30 cellular contexts compared by ENCODE assay signal in genomic region chr7:31019509-31019908, GRCh38. TPM values are rescaled to one million over a fixed set of nuclear protein-coding genes. Genes with fewer than 3 reads are reported as not detected.
"Had no signal": no experiment of that assay in that cellular context is flagged by ENCODE, and none has a peak within 500 bp of the region (broad histone marks: within the 10 kb centered on the region; RNA-seq: fewer than 3 reads in every experiment).

No MANE protein-coding gene starts in this region.

- DNase-seq: activated CD4-positive, alpha-beta T cell treated with anti-CD3 and anti-CD28 coated beads, Interleukin-2, amount 50 U/mL, for 1 hour; activated CD4-positive, CD25-positive, alpha-beta regulatory T cell treated with anti-CD3 and anti-CD28 coated beads, Interleukin-2, amount 50 U/mL, for 72 hours; activated gamma-delta T cell treated with Interleukin-2 at 50 U/mL for 16 hours; activated naive CD4-positive, alpha-beta T cell treated with anti-CD3 and anti-CD28 coated beads, Interleukin-2, amount 50 U/mL, for 16 hours; activated T-cell treated with anti-CD3 and anti-CD28 coated beads, Interleukin-2, amount 50 U/mL, for 1 hour; central memory CD4-positive, alpha-beta T cell; endodermal cell; foreskin fibroblast; head of caudate nucleus; hippocampal formation; kidney; midbrain; naive thymus-derived CD4-positive, alpha-beta T cell; nucleus accumbens; pancreas; sigmoid colon; small intestine; stimulated activated CD4-positive, alpha-beta T cell treated with anti-CD3 and anti-CD28 coated beads, Interleukin-1b, Interleukin-23, amount 100 ng/mL, for 48 hours; stimulated activated CD4-positive, alpha-beta T cell treated with anti-CD3 and anti-CD28 coated beads, Interleukin-4, amount 100 ng/mL, for 4 hours; stimulated activated naive B cell treated with anti-CD40 and anti-IgM and Interleukin-4, amounts not matched to agents 10 μg/mL and 1 μg/mL and 100 μg/mL, for 72 hours; T1000; transverse colon had no signal

- H3K27ac Mint-ChIP-seq: dendritic cell treated with granulocyte-macrophage colony-stimulating factor and Interleukin-4, amounts not matched to agents 40 ng/mL and 50 ng/mL, for 4 days; memory B cell; stimulated activated naive B cell treated with anti-CD40 and anti-IgM and Interleukin-4, amounts not matched to agents 10 μg/mL and 1 μg/mL and 100 μg/mL, for 72 hours had no signal

- H3K4me1 Mint-ChIP-seq: memory B cell; stimulated activated naive B cell treated with anti-CD40 and anti-IgM and Interleukin-4, amounts not matched to agents 10 μg/mL and 1 μg/mL and 100 μg/mL, for 72 hours had no signal

- H3K4me3 Mint-ChIP-seq: dendritic cell treated with granulocyte-macrophage colony-stimulating factor and Interleukin-4, amounts not matched to agents 40 ng/mL and 50 ng/mL, for 4 days; endodermal cell; memory B cell; naive thymus-derived CD4-positive, alpha-beta T cell; stimulated activated naive B cell treated with anti-CD40 and anti-IgM and Interleukin-4, amounts not matched to agents 10 μg/mL and 1 μg/mL and 100 μg/mL, for 72 hours; T-helper 1 cell treated with Interleukin-12 subunit alpha and Interleukin-12 subunit beta and Interleukin-4 antibody, amounts not matched to agents 30 μg/mL and 1 μg/mL, for 36 hours had no signal

- H3K4me3 ChIP-seq: breast epithelium, pancreas, prostate gland, sigmoid colon, transverse colon had no signal

- H3K27me3 Mint-ChIP-seq: dendritic cell treated with granulocyte-macrophage colony-stimulating factor and Interleukin-4, amounts not matched to agents 40 ng/mL and 50 ng/mL, for 4 days had no signal

- H3K9me3 Mint-ChIP-seq: dendritic cell treated with granulocyte-macrophage colony-stimulating factor and Interleukin-4, amounts not matched to agents 40 ng/mL and 50 ng/mL, for 4 days; endodermal cell; memory B cell; stimulated activated naive B cell treated with anti-CD40 and anti-IgM and Interleukin-4, amounts not matched to agents 10 μg/mL and 1 μg/mL and 100 μg/mL, for 72 hours had no signal

- ATAC-seq: esophagus mucosa; naive thymus-derived CD4-positive, alpha-beta T cell; pancreas; stimulated activated naive B cell treated with anti-CD40 and anti-IgM and Interleukin-4, amounts not matched to agents 10 μg/mL and 1 μg/mL and 100 μg/mL, for 72 hours had no signal

- H3K4me1 ChIP-seq: breast epithelium, pancreas, prostate gland, sigmoid colon, transverse colon had no signal

- H3K9me3 ChIP-seq: breast epithelium, pancreas, prostate gland, sigmoid colon, transverse colon had no signal

- H3K36me3 Mint-ChIP-seq: memory B cell; stimulated activated naive B cell treated with anti-CD40 and anti-IgM and Interleukin-4, amounts not matched to agents 10 μg/mL and 1 μg/mL and 100 μg/mL, for 72 hours had no signal

- H3K27ac ChIP-seq: breast epithelium, pancreas, prostate gland, sigmoid colon, transverse colon had no signal

- H3K36me3 ChIP-seq: breast epithelium, pancreas, prostate gland, sigmoid colon, transverse colon had no signal

- H3K27me3 ChIP-seq: breast epithelium, pancreas, sigmoid colon, transverse colon had no signal

RNA-seq across cellular contexts. Expression of gene ADCYAP1R1, which starts 32.6 kb away (rescaled TPM):
- total RNA-seq: kidney; naive thymus-derived CD4-positive, alpha-beta T cell had no signal
- polyA plus RNA-seq: naive thymus-derived CD4-positive, alpha-beta T cell had no signal

RNA-seq across cellular contexts. Expression of gene GHRHR, which starts 55.8 kb away (rescaled TPM):
- total RNA-seq: breast epithelium; endodermal cell; esophagus mucosa; kidney; lower leg skin; naive thymus-derived CD4-positive, alpha-beta T cell; sigmoid colon; transverse colon had no signal
- polyA plus RNA-seq: naive thymus-derived CD4-positive, alpha-beta T cell; neural cell; sigmoid colon had no signal
